1 cellular context compared by ENCODE assay signal in the genomic region with DNA sequence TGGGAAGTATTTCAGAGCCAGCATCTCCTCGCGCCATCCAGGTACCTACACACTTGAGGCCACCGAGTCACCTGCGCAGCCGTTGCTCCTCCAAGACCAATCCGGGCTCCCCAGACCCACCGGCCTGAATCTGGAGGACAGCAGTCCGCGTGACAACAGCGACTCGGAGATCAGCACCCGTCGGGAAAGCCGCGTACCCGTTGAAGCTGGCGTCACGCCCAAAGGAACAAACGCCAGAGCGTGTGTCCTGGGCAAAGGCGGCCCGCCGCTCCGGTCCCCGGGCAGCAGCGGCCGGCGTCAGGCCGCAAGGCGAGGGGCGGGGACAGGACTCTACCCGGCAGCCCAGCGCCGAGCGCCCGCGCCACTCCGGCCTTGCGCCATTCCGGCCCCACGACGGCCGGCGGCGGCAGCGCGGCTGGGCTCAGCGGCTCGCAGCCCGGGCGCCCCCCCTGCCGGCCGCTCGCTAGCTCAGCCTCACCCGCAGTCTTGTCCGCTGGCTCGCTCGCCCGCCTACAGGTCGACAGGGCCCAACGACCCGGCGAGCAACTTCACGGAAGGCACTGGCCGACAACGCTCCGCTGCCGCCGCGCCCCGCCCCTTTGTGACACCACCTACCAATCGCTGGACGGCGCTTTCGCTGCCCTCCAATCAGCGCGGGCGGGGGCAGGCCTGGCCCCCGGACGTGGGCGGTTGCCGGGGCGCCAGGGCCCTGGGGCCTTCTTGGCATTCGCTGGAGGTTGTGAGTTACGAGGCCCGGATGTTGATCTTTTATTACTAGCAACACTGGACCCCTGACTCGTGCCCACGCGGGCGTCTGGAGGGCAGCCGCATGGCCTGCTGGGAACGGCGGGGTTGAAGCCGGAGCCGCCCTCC.
TF ChIP-seq lines count a peak whose summit lies in the region.

A gene (minus strand): TSS at position 572 of the 873 bp plus-strand sequence. CDS start 9,047 bp downstream, outside the sequence.

TF ChIP-seq in A549, 52 proteins besides CTCF, POLR2A, EP300 and RAD21 (continued from another document):
- TF ChIP-seq SMC3 (IDR thresholded peaks at IDR 0.05) (peak; percentile 87), JUN (IDR thresholded peaks at IDR 0.05) (peak; percentile 36 to 74; a peak in 3 of 5 replicates), BHLHE40 (IDR thresholded peaks at IDR 0.05; ENCODE audit: low read depth, low read length) (no peak), KDM1A (IDR thresholded peaks at IDR 0.05; ENCODE audit: low read depth) (peak; percentile 36; the same call in 1 of the 2 replicates), RFX5 (IDR thresholded peaks at IDR 0.05) (peak; percentile 98), FOXS1 (CRISPR knock-in tag; IDR thresholded peaks at IDR 0.05) (no peak)
